8 cellular contexts compared by ENCODE assay signal in the genomic region with DNA sequence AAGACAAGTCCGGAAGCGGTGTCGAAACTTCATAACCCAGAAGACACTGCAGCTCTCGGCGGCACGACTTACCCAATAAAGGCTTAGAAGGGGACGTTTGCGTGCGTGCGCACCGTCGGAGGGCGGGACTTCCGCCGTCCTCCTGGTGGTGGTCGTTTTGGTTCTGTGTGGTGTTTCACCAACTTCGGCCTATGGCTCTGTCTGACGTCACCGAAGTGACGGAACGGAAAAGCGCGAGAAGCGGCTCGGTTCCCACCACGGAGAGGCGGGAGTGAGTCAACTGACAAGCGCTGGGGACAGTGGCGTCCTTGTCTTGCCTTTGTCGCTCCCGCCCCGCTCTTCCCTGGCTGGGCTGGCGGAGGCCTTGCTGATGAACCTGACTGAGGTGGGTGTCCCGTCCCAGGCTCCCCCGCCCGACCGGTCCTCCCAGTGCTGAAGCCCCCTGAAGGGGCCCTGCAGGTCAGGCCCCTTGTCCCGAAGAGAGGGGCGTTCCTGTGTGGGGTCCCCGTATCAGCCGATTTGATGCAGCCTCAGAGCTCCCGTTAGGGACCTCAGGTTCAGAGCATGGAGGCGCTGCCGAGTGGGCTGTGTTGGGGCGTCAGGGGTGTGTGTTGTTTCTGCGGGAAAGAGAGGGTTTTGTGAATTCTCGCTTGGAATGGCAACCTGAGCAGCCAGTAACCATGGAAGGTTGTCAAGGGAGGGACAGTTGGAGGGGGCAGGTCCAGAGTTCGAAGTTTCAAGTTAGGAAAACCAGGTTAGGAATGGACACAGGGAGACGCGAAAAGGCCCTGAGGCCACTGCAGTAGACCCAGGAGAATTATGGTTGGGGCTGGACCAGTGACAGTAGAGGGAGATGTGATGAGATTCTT. TPM values are rescaled to one million over a fixed set of nuclear protein-coding genes. Genes with fewer than 3 reads are reported as not detected.
DNase-seq lines count a peak whose midpoint lies in the region; ATAC-seq and TF ChIP-seq lines count a peak whose summit lies in the region.

A gene (plus strand): TSS at position 125 of the 869 bp plus-strand sequence. CDS start 246 bp downstream, at position 371.

- H3K4me2 ChIP-seq in GM23338: peak within 1 kb of the TSS; percentile 92
- peak within 1 kb of the TSS; percentile 69 for H3K4me2 ChIP-seq in fibroblast of lung (ENCODE audit: extremely low read depth, insufficient read depth, low read length)

- ATAC-seq in GM23338: peak; percentile 99
- ATAC-seq in activated T-helper 17 cell treated with anti-CD3 and anti-CD28 coated beads, Interleukin-2, amount 50 U/mL, for 72 hours (replicated peaks): peak; percentile 99
- ATAC-seq in naive thymus-derived CD8-positive, alpha-beta T cell: peak; percentile 95 to 99

- peak within 1 kb of the TSS; percentile 92 for H3K27ac Mint-ChIP-seq in GM23338
- peak within 1 kb of the TSS; percentile 92 for H3K27ac Mint-ChIP-seq in activated T-helper 17 cell treated with anti-CD3 and anti-CD28 coated beads, Interleukin-2, amount 50 U/mL, for 72 hours
- H3K27ac Mint-ChIP-seq in naive thymus-derived CD8-positive, alpha-beta T cell: peak within 1 kb of the TSS; percentile 92 to 99 (median 98)

- peak in 1 of 2 experiments; percentile 33; a peak in 2 of 4 replicates for TF ChIP-seq CTCF in GM23338 (conservative IDR thresholded peaks at IDR 0.05; ENCODE audit: low read depth in 2 of 2)
- no peak for TF ChIP-seq CTCF in RWPE1 (conservative IDR thresholded peaks at IDR 0.05; ENCODE audit: low read depth)
- peak; percentile 15 to 23 for TF ChIP-seq CTCF in fibroblast of lung (conservative IDR thresholded peaks at IDR 0.05 in 1 of 2, IDR thresholded peaks at IDR 0.05 in 1 of 2; ENCODE audit: low read depth in 1 of 2, low read length in 2 of 2)

- CTCF ChIA-PET in RWPE1 (lab: Yijun Ruan, JAX): interaction anchor here (0.5 kb wide), 1 partner anchor 17 kb away, joined by 3 read pairs; no protein-coding TSS in a partner anchor

- peak within 1 kb of the TSS; percentile 94 for H3K4me3 Mint-ChIP-seq in GM23338
- H3K4me3 Mint-ChIP-seq in activated T-helper 17 cell treated with anti-CD3 and anti-CD28 coated beads, Interleukin-2, amount 50 U/mL, for 72 hours: peak within 1 kb of the TSS; percentile 86
- peak within 1 kb of the TSS; percentile 94 to 98 (median 96) for H3K4me3 Mint-ChIP-seq in naive thymus-derived CD8-positive, alpha-beta T cell

- peaks cover 2% of the 10 kb centered on the region for H3K27me3 Mint-ChIP-seq in GM23338 (ENCODE audit: insufficient read depth, low read depth, poor library complexity)
- no peaks in the 10 kb centered on the region for H3K27me3 Mint-ChIP-seq in activated T-helper 17 cell treated with anti-CD3 and anti-CD28 coated beads, Interleukin-2, amount 50 U/mL, for 72 hours
- H3K27me3 Mint-ChIP-seq in naive thymus-derived CD8-positive, alpha-beta T cell: no peaks in the 10 kb centered on the region

- no peaks in the 10 kb centered on the region for H3K36me3 Mint-ChIP-seq in GM23338 (ENCODE audit: low read depth)
- H3K36me3 Mint-ChIP-seq in activated T-helper 17 cell treated with anti-CD3 and anti-CD28 coated beads, Interleukin-2, amount 50 U/mL, for 72 hours (ENCODE audit: low read depth): peaks cover 53% of the 10 kb centered on the region
- peaks cover 34 to 56% (median 41%) of the 10 kb centered on the region in 3 donors for H3K36me3 Mint-ChIP-seq in naive thymus-derived CD8-positive, alpha-beta T cell

- H3K9me3 ChIP-seq in fibroblast of lung (ENCODE audit: control insufficient read depth, insufficient read depth, low read depth, low read length): no peaks in the 10 kb centered on the region

- no peaks in the 10 kb centered on the region for H3F3A ChIP-seq in GM23338 (replicated peaks; ENCODE audit: low read depth)

- H3K27me3 ChIP-seq in GM23338 (ENCODE audit: insufficient read depth) (peaks cover 5% of the 10 kb centered on the region; the same call in 1 of the 2 replicates), fibroblast of lung (ENCODE audit: control insufficient read depth, insufficient read depth, low read length) (no peaks in the 10 kb centered on the region)

- H3K79me2 ChIP-seq in GM23338 (replicated peaks; ENCODE audit: insufficient read depth): peaks cover 29% of the 10 kb centered on the region
- H3K79me2 ChIP-seq in fibroblast of lung (ENCODE audit: control insufficient read depth, insufficient read depth, low read length): peaks cover 40% of the 10 kb centered on the region

- H3K4me1 ChIP-seq in GM23338 (ENCODE audit: insufficient read depth) (0 out of 2 replicates have a peak, but pooled peaks cover 3% of the 10 kb centered on the region), fibroblast of lung (ENCODE audit: control insufficient read depth, extremely low read depth, insufficient read depth, low read length) (no peaks in the 10 kb centered on the region)

- H2AFZ ChIP-seq in GM23338 (peak within 1 kb of the TSS; percentile 92), fibroblast of lung (ENCODE audit: low read length) (peak within 1 kb of the TSS; percentile 97)

- H4K20me1 ChIP-seq in GM23338 (replicated peaks; ENCODE audit: insufficient read depth) (no peaks in the 10 kb centered on the region; the same call in 1 of the 2 replicates), fibroblast of lung (ENCODE audit: control insufficient read depth, extremely low read depth, insufficient read depth, low read length) (no peaks in the 10 kb centered on the region)

- peak within 1 kb of the TSS; percentile 73 for H3K27ac ChIP-seq in GM23338 (ENCODE audit: low read depth)
- H3K27ac ChIP-seq in RWPE1: peak within 1 kb of the TSS; percentile 80
- peak within 1 kb of the TSS; percentile 91 for H3K27ac ChIP-seq in fibroblast of lung (ENCODE audit: insufficient read depth, low read length)

- DNase-seq in EL (peak; percentile 99), GM23338 (ENCODE audit: low spot score) (peak; percentile 99), LHCN-M2 (ENCODE audit: low read depth) (peak; percentile 99), RWPE1 (ENCODE audit: low spot score) (peak; percentile 93), fibroblast of lung (ENCODE audit: low read depth in 2 of 2) (peak; percentile 99 to 100)
- DNase-seq in naive thymus-derived CD8-positive, alpha-beta T cell: peak; percentile 92 to 99 (median 96)
- DNase-seq in stimulated activated naive CD4-positive, alpha-beta T cell (lab: John Stamatoyannopoulos, UW): peak; percentile 92 to 97 (median 92)

- H3K9me2 ChIP-seq in GM23338 (ENCODE audit: insufficient read depth): no peaks in the 10 kb centered on the region

- H3K9ac ChIP-seq in fibroblast of lung (ENCODE audit: insufficient read depth, low read length): peak within 1 kb of the TSS; percentile 96

- H3K9me3 Mint-ChIP-seq in GM23338: no peaks in the 10 kb centered on the region
- H3K9me3 Mint-ChIP-seq in activated T-helper 17 cell treated with anti-CD3 and anti-CD28 coated beads, Interleukin-2, amount 50 U/mL, for 72 hours: peaks cover 10% of the 10 kb centered on the region
- peaks cover 9 to 57% (median 27%) of the 10 kb centered on the region in 9 donors for H3K9me3 Mint-ChIP-seq in naive thymus-derived CD8-positive, alpha-beta T cell

- H3K4me3 ChIP-seq in GM23338 (peak within 1 kb of the TSS; percentile 61), fibroblast of lung (replicated peaks in 1 of 4; ENCODE audit: control extremely low read depth in 1 of 4, insufficient read depth in 1 of 4, low read depth in 3 of 4, low read length in 4 of 4) (peak within 1 kb of the TSS; percentile 68 to 93 (median 86))

- peaks cover 13% of the 10 kb centered on the region for H3K4me1 Mint-ChIP-seq in GM23338
- H3K4me1 Mint-ChIP-seq in activated T-helper 17 cell treated with anti-CD3 and anti-CD28 coated beads, Interleukin-2, amount 50 U/mL, for 72 hours: peaks cover 19% of the 10 kb centered on the region
- peaks cover 21 to 45% (median 41%) of the 10 kb centered on the region in 4 donors for H3K4me1 Mint-ChIP-seq in naive thymus-derived CD8-positive, alpha-beta T cell

- POLR2A ChIA-PET in RWPE1 (lab: Yijun Ruan, JAX; ENCODE audit: low non-redundant PET): interaction anchor here (0.6 to 0.7 kb wide), 2 partner anchors 121 to 793 kb away, joined by 3 read pairs; a partner anchor contains a TSS
- POLR2A ChIA-PET in naive thymus-derived CD8-positive, alpha-beta T cell (lab: Charles Lee): interaction anchor here (0.6 to 2.0 kb wide), 19 partner anchors 8 to 972 kb away, joined by 3 to 9 read pairs (median 3); a partner anchor contains a TSS

- no peaks in the 10 kb centered on the region for H3K36me3 ChIP-seq in GM23338 (ENCODE audit: insufficient read depth)
- H3K36me3 ChIP-seq in fibroblast of lung (ENCODE audit: control insufficient read depth, insufficient read depth, low read length): peaks cover 5% of the 10 kb centered on the region

TF ChIP-seq in GM23338, 12 proteins besides CTCF, POLR2A, EP300 and RAD21:
- TF ChIP-seq ZNF114 (CRISPR knock-in tag; IDR thresholded peaks at IDR 0.05): no peak
- TF ChIP-seq, protein P1, sequence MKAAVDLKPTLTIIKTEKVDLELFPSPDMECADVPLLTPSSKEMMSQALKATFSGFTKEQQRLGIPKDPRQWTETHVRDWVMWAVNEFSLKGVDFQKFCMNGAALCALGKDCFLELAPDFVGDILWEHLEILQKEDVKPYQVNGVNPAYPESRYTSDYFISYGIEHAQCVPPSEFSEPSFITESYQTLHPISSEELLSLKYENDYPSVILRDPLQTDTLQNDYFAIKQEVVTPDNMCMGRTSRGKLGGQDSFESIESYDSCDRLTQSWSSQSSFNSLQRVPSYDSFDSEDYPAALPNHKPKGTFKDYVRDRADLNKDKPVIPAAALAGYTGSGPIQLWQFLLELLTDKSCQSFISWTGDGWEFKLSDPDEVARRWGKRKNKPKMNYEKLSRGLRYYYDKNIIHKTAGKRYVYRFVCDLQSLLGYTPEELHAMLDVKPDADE (IDR thresholded peaks at IDR 0.05): peak; percentile 97
- TF ChIP-seq STAT1 (IDR thresholded peaks at IDR 0.05; ENCODE audit: unreplicated experiment): no peak
- peak; percentile 98 for TF ChIP-seq CREB1 (CRISPR knock-in tag; IDR thresholded peaks at IDR 0.05; ENCODE audit: low read depth)
- no peak for TF ChIP-seq NANOG (IDR thresholded peaks at IDR 0.05; ENCODE audit: borderline replicate concordance)
- peak; percentile 69 for TF ChIP-seq POLR2AphosphoS5 (IDR thresholded peaks at IDR 0.05; ENCODE audit: low read depth)
TF ChIP-seq in GM23338: peak in this region for 3.

RNA-seq across cellular contexts. Expression of the gene that starts here (rescaled TPM):
- 7.4 and 9.8 TPM in 2 replicates for total RNA-seq in GM23338 (2014; rRNA removed; shearing (Covaris generic))
- polyA plus RNA-seq in GM23338 (2016; fragmentation: Nextera tagmentation; extraction: Ambion mirVana) (1.9 and 2.4 TPM in 2 replicates), fibroblast of lung (8.8 and 12.0 TPM in 2 replicates)
- total RNA-seq in LHCN-M2 (2014; rRNA removed) (12.6 and 14.5 TPM in 2 replicates), fibroblast of lung (21.1 and 23.9 TPM in 2 replicates)
- 3.9 TPM for polyA plus RNA-seq in LHCN-M2 (2012)
- 10 to 100 TPM; 19.4 to 48.5 TPM for total RNA-seq in activated T-helper 17 cell treated with anti-CD3 and anti-CD28 coated beads, Interleukin-2, amount 50 U/mL, for 72 hours
- 4.2 and 5.7 TPM in 2 replicates for polyA plus RNA-seq in fibroblast of lung (2012)
- 17.6 and 21.5 TPM in 2 replicates for polyA minus RNA-seq in fibroblast of lung (ENCODE audit: low replicate concordance)
- 10 to 100 TPM; 91.9 to 96.6 TPM for total RNA-seq in naive thymus-derived CD8-positive, alpha-beta T cell
- 10 to 100 TPM; 11.8 to 16.5 (median 12.2) TPM for polyA plus RNA-seq in naive thymus-derived CD8-positive, alpha-beta T cell

Comparison
In these comparisons a context has a peak if more than half of its experiments do, and no peak if none do; other contexts are left out.
1. Peak in every context shown above with its lines: DNase-seq, ATAC-seq, H3K4me3 ChIP-seq and H3K27ac ChIP-seq.